Comparison of ENCODE assay signal across 1 cellular context in genomic region chr17:50161023-50161910, GRCh38.
TF ChIP-seq lines count a peak whose summit lies in the region.

No MANE protein-coding gene starts in this region.

TF ChIP-seq in K562, 482 proteins besides CTCF, POLR2A, EP300 and RAD21 (continued from another document):
- TF ChIP-seq ESRRB (CRISPR knock-in tag; IDR thresholded peaks at IDR 0.05; ENCODE audit: borderline replicate concordance) (no peak), FOXM1 (IDR thresholded peaks at IDR 0.05; ENCODE audit: low read depth) (no peak), FOXM1 (CRISPR knock-in tag; IDR thresholded peaks at IDR 0.05; ENCODE audit: low read depth) (0 out of 2 replicates have a peak, but pooled peaks have one; percentile 71), RNF2 (IDR thresholded peaks at IDR 0.05) (no peak), NFXL1 (CRISPR knock-in tag; IDR thresholded peaks at IDR 0.05) (no peak)
